Comparison of ENCODE assay signal across 8 cellular contexts in the genomic region with DNA sequence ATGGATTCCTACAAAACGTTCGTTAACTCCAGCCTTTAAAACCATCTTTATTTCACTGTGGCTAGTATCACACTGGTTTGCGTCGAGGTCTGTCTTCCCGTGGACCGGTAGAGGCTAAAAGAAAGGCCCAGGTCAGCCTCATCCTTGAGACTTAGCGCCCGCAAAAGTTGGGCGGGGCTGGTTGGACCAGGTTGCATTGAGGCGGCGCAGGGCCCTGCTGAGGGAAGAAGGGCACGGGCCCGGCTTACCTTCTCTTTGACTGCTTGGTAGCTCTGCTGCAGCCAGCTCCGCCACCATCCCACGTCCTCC. TPM values are rescaled to one million over a fixed set of nuclear protein-coding genes. Genes with fewer than 3 reads are reported as not detected.
DNase-seq lines count a peak whose midpoint lies in the region; ATAC-seq lines count a peak whose summit lies in the region.

No MANE protein-coding gene starts in this region.

- H3K4me3 Mint-ChIP-seq in immature natural killer cell = peak overlapping the region; percentile 98 to 100 (median 99)

- peak; percentile 19 for ATAC-seq in GM21723 (IDR thresholded peaks at IDR 0.05; ENCODE audit: unreplicated experiment)
- no peak for ATAC-seq in HG03378 (IDR thresholded peaks at IDR 0.05; ENCODE audit: unreplicated experiment)

- H3K27ac Mint-ChIP-seq in immature natural killer cell = peak overlapping the region; percentile 98 to 100 (median 100)

- peaks cover 0 to 3% (median 0%) of the 10 kb centered on the region in 3 donors for H3K36me3 Mint-ChIP-seq in immature natural killer cell

- H3K27me3 Mint-ChIP-seq in immature natural killer cell (ENCODE audit: low read depth in 3 of 3) = peaks cover 2 to 8% (median 6%) of the 10 kb centered on the region in 3 donors

- DNase-seq in COLO668 (lab: John Stamatoyannopoulos, UW; ENCODE audit: unreplicated experiment) (peak; percentile 74), NCI-H2227 treated with DMSO at 0.1 percent for 48 hours (lab: John Stamatoyannopoulos, UW) (peak; percentile 53), astrocyte of the hippocampus (ENCODE audit: low read depth, low spot score) (peak; percentile 69), immature natural killer cell (no peak), activated gamma-delta T cell treated with Interleukin-2 at 50 U/mL for 16 hours (no peak)
- DNase-seq in stimulated activated CD4-positive, alpha-beta T cell treated with anti-CD3 and anti-CD28 coated beads, Interleukin-4, amount 100 ng/mL, for 24 hours = peak; percentile 38

- peaks cover 25 to 26% of the 10 kb centered on the region in 2 donors for H3K4me1 Mint-ChIP-seq in immature natural killer cell

- no peaks in the 10 kb centered on the region for H3K9me3 Mint-ChIP-seq in immature natural killer cell

RNA-seq across cellular contexts. Expression of gene BSDC1, which starts 0.5 kb away (rescaled TPM):
- polyA plus RNA-seq in immature natural killer cell = 10 to 100 TPM; 33.9 to 50.3 (median 37.4) TPM

RNA-seq across cellular contexts. Expression of gene TSSK3, which starts 31.4 kb away (rescaled TPM):
- 1 to 10 TPM in 1 of 3 donors, not detected in 2; 2.7 TPM for polyA plus RNA-seq in immature natural killer cell

RNA-seq across cellular contexts. Expression of gene FAM229A, which starts 31.5 kb away (rescaled TPM):
- under 1 TPM in 2 of 3 donors, not detected in 1; 0.09 to 0.17 TPM for polyA plus RNA-seq in immature natural killer cell

RNA-seq across cellular contexts. Expression of gene MARCKSL1, which starts 57.8 kb away (rescaled TPM):
- 10 to 100 TPM; 20.5 to 46.9 (median 27.7) TPM for polyA plus RNA-seq in immature natural killer cell

Comparison
In these comparisons a context has a peak if more than half of its experiments do, and no peak if none do; other contexts are left out.
1. DNase-seq: peak in COLO668 (single experiment), NCI-H2227 treated with DMSO at 0.1 percent for 48 hours (single experiment), astrocyte of the hippocampus (single experiment) and stimulated activated CD4-positive, alpha-beta T cell treated with anti-CD3 and anti-CD28 coated beads, Interleukin-4, amount 100 ng/mL, for 24 hours (single experiment); none in immature natural killer cell (0 of 3) and activated gamma-delta T cell treated with Interleukin-2 at 50 U/mL for 16 hours (single experiment).